1 cellular context compared by ENCODE assay signal in the genomic region with DNA sequence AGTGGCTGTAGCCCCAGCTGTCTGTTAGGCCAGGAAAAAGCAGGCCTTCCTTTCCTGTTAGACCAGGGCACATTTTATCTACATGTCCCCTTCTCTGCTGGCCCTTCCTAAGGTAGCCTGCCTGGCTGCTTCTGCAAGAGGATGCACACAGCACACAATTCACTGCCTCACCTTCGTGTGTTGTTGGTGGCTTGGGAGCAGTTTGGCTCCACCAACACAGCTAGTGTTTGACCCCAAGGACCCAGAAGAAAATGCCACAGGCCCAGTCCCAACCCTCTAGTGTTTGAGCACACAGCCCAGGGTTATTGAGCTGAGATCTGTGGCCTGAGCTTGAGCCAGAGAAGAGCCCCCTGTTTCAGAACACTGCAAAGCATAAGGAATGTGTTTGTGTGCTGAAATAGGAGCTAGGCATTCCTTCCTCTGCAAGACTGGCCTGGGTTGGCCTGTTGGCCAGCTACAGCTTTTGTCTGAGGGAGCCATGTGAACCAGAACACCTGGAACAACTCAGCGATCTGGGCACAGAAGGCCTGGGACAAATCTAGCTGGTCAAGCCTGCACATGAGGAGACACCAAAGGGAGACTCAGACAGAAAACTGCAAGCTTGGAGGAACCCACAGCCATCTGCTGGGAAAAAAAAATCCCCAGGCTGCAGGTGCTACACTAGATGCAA.
TF ChIP-seq lines count a peak whose summit lies in the region.

No MANE protein-coding gene starts in this region.

TF ChIP-seq in H1, 55 proteins besides CTCF, POLR2A, EP300 and RAD21:
- TF ChIP-seq SP2 (IDR thresholded peaks at IDR 0.05; ENCODE audit: low read length) (no peak), MAFK (IDR thresholded peaks at IDR 0.05; ENCODE audit: low read depth, low read length) (no peak), RBBP5 (IDR thresholded peaks at IDR 0.05; ENCODE audit: borderline replicate concordance, low read depth, low read length) (no peak)
- TF ChIP-seq, protein P1, sequence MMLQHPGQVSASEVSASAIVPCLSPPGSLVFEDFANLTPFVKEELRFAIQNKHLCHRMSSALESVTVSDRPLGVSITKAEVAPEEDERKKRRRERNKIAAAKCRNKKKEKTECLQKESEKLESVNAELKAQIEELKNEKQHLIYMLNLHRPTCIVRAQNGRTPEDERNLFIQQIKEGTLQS (IDR thresholded peaks at IDR 0.05; ENCODE audit: insufficient read depth, low read depth, low read length), result no peak
